ENCODE assay signal across 1 cellular context in genomic region chr7:55065079-55065478, GRCh38.
TF ChIP-seq lines count a peak whose summit lies in the region.

No MANE protein-coding gene starts in this region.

TF ChIP-seq in K562, 482 proteins besides CTCF, POLR2A, EP300 and RAD21 (continued from another document):
- TF ChIP-seq FOSL1 (tag; conservative IDR thresholded peaks at IDR 0.05) = peak; percentile 42; the same call in 1 of the 2 replicates
TF ChIP-seq in K562: peak in this region for 1.
